ENCODE assay signal across 10 cellular contexts in genomic region chr21:43893536-43894205, GRCh38. TPM values are rescaled to one million over a fixed set of nuclear protein-coding genes. Genes with fewer than 3 reads are reported as not detected.
DNase-seq lines count a peak whose midpoint lies in the region; ATAC-seq lines count a peak whose summit lies in the region.
"Had no signal": no experiment of that assay in that cellular context is flagged by ENCODE, and none has a peak within 500 bp of the region (broad histone marks: within the 10 kb centered on the region; RNA-seq: fewer than 3 reads in every experiment).

No MANE protein-coding gene starts in this region.

- DNase-seq in NOMO-1 treated with DMSO at 0.1 percent for 48 hours (lab: John Stamatoyannopoulos, UW; ENCODE audit: unreplicated experiment): peak; percentile 20
- DNase-seq in NOMO-1 treated with dmso at 0.1 percent for 144 hours (lab: John Stamatoyannopoulos, UW; ENCODE audit: unreplicated experiment): no peak
- DNase-seq in central memory CD8-positive, alpha-beta T cell (ENCODE audit: low spot score in 2 of 2): no peak
- no peak for DNase-seq in putamen (ENCODE audit: low spot score)
- DNase-seq: 8988T had no signal

- peaks cover 4% of the 10 kb centered on the region for H3K36me3 Mint-ChIP-seq in central memory CD8-positive, alpha-beta T cell (ENCODE audit: insufficient read depth)

- no peaks in the 10 kb centered on the region for H3K36me3 ChIP-seq in skeletal muscle tissue (ENCODE audit: control insufficient read depth in 3 of 3, insufficient read depth in 3 of 3, low read length in 3 of 3)
- H3K36me3 ChIP-seq: suprapubic skin had no signal

- H3K27me3 Mint-ChIP-seq in central memory CD8-positive, alpha-beta T cell: no peaks in the 10 kb centered on the region

- H3K9ac ChIP-seq in skeletal muscle tissue (ENCODE audit: low read depth in 1 of 3, low read length in 3 of 3): no peak overlapping the region

- peaks cover 0 to 2% (median 0%) of the 10 kb centered on the region in 3 donors for H3K9me3 ChIP-seq in skeletal muscle tissue (ENCODE audit: control insufficient read depth in 3 of 3, low read length in 3 of 3)
- H3K9me3 ChIP-seq: suprapubic skin had no signal

- peaks cover 2 to 5% (median 3%) of the 10 kb centered on the region in 3 donors for H3K4me1 ChIP-seq in skeletal muscle tissue (ENCODE audit: control insufficient read depth in 3 of 3, insufficient read depth in 3 of 3, low read length in 3 of 3)

- peaks cover 41% of the 10 kb centered on the region for H3K4me1 Mint-ChIP-seq in central memory CD8-positive, alpha-beta T cell

- peak overlapping the region; percentile 1 for H3K27ac ChIP-seq in skeletal muscle tissue (ENCODE audit: low read depth, low read length)
- H3K27ac ChIP-seq: suprapubic skin had no signal

- peak overlapping the region in 1 of 3 donors; percentile 2 for H3K4me3 ChIP-seq in skeletal muscle tissue (ENCODE audit: low read length in 3 of 3)
- H3K4me3 ChIP-seq: suprapubic skin had no signal

- no peaks in the 10 kb centered on the region for H3K27me3 ChIP-seq in skeletal muscle tissue (ENCODE audit: control insufficient read depth in 3 of 3, insufficient read depth in 3 of 3, low read length in 3 of 3)
- H3K27me3 ChIP-seq: suprapubic skin had no signal

- H3K9me3 Mint-ChIP-seq in central memory CD8-positive, alpha-beta T cell: no peaks in the 10 kb centered on the region

- peak overlapping the region; percentile 71 for H3K4me3 Mint-ChIP-seq in central memory CD8-positive, alpha-beta T cell

- peak overlapping the region; percentile 65 for H3K27ac Mint-ChIP-seq in central memory CD8-positive, alpha-beta T cell (ENCODE audit: low read depth)

- ATAC-seq in HG03354 (IDR thresholded peaks at IDR 0.05; ENCODE audit: poor library complexity, severe bottlenecking, unreplicated experiment) (peak; percentile 66), GM21367 (IDR thresholded peaks at IDR 0.05; ENCODE audit: unreplicated experiment) (no peak), HG03378 (IDR thresholded peaks at IDR 0.05; ENCODE audit: unreplicated experiment) (no peak)
- ATAC-seq in central memory CD8-positive, alpha-beta T cell (replicated peaks; ENCODE audit: extremely low read depth, poor library complexity, severe bottlenecking): peak; percentile 59

RNA-seq across cellular contexts. Expression of gene AGPAT3, which starts 28.6 kb away (rescaled TPM):
- total RNA-seq in skeletal muscle tissue: 16.7 TPM

Comparison
In these comparisons a context has a peak if more than half of its experiments do, and no peak if none do; other contexts are left out.
1. ATAC-seq: peak in HG03354 (single experiment) and central memory CD8-positive, alpha-beta T cell (single experiment); none in GM21367 (single experiment) and HG03378 (single experiment).